In the genomic region with DNA sequence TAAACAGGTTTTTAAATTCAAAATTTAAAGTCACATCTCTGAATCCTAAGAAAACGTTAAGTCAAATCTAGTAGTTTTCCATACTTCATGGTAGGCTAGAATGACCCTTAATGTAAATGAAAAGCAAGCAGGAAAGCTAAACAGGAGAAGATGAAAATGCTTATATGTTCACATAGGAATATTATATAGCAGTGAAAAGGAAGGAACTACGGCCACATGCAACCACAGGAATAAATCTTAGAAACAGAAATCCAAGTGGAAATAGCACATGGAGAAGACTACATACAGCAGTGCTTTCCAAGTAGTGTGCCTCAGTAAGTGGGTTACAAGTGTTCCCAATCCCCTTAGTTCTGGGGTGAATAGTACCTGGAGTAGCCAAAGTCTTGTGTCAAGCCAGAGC, we compare ENCODE assay signal across 24 cellular contexts.
"Had no signal": no experiment of that assay in that cellular context is flagged by ENCODE, and none has a peak within 500 bp of the region (broad histone marks: within the 10 kb centered on the region; RNA-seq: fewer than 3 reads in every experiment).

No MANE protein-coding gene starts in this region.

- H3K4me3 ChIP-seq: coronary artery, dorsolateral prefrontal cortex, esophagus muscularis mucosa, gastrocnemius medialis, heart right ventricle, left lung, lower lobe of right lung, mucosa of descending colon had no signal

- H3K4me1 ChIP-seq: esophagus muscularis mucosa, gastrocnemius medialis, left lung, lower lobe of right lung had no signal

- H3K27me3 Mint-ChIP-seq: naive B cell; naive thymus-derived CD8-positive, alpha-beta T cell had no signal

- H3K4me1 Mint-ChIP-seq: naive B cell; naive thymus-derived CD8-positive, alpha-beta T cell had no signal

- H3K27ac Mint-ChIP-seq: naive B cell; naive thymus-derived CD8-positive, alpha-beta T cell had no signal

- H3K27me3 ChIP-seq: dorsolateral prefrontal cortex, esophagus muscularis mucosa, gastrocnemius medialis, heart right ventricle, left lung had no signal

- ATAC-seq: gastrocnemius medialis; heart right ventricle; left cardiac atrium; left lung; left ventricle myocardium superior; lower lobe of right lung; mucosa of descending colon; naive thymus-derived CD8-positive, alpha-beta T cell had no signal

- H3K27ac ChIP-seq: coronary artery, dorsolateral prefrontal cortex, esophagus muscularis mucosa, gastrocnemius medialis, heart right ventricle, left lung, lower lobe of right lung had no signal

- DNase-seq: dermis blood vessel endothelial cell; dorsolateral prefrontal cortex; effector CD4-positive, alpha-beta T cell; effector memory CD4-positive, alpha-beta T cell; foreskin melanocyte; gastrocnemius medialis; glutamatergic neuron; head of caudate nucleus; heart right ventricle; hippocampal formation; left cardiac atrium; left lung; left ventricle myocardium superior; lower lobe of right lung; mesenchymal stem cell; mucosa of descending colon; naive B cell; naive thymus-derived CD8-positive, alpha-beta T cell had no signal

- H3K4me3 Mint-ChIP-seq: mesothelial cell of epicardium; naive B cell; naive thymus-derived CD8-positive, alpha-beta T cell had no signal

- H3K36me3 ChIP-seq: esophagus muscularis mucosa, gastrocnemius medialis, heart right ventricle, left lung, lower lobe of right lung had no signal

- H3K9me3 ChIP-seq: mucosa of descending colon had no signal

- FAIRE-seq: endothelial cell of umbilical vein, islet of Langerhans, keratinocyte had no signal
